11 cellular contexts compared by ENCODE assay signal in the genomic region with DNA sequence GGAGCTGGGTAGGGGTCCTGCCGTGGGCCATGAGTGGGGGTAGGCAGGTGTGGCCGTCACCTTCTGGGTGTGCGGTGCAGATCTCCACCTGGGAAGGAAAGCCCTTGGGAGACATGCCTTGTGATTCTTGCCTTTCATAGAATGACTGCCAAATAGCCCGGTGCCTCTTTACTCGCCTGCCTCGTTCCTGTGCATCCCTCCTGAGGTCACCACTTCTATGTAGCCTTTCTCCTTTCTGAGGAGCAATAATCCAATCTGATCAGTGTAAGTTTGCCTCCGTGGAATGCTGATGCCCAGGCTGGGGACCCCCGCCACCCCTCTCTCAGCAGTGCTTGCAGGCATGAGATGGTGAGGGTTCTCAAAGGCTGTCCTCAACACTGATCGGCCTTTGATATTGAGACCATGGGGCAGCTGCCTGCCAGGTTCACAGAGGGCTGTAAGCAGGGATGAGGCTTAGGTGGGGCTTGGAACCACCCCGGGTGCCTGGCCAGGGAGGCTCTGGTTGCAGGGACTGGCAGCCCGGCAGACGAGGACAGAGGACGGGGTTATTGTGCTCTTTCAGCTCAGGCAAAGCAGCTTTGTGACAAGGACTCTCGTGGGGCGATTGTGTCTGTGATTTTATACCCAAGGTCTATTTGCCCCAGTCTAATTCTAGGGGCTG.
DNase-seq lines count a peak whose midpoint lies in the region; ATAC-seq lines count a peak whose summit lies in the region.
"Had no signal": no experiment of that assay in that cellular context is flagged by ENCODE, and none has a peak within 500 bp of the region (broad histone marks: within the 10 kb centered on the region; RNA-seq: fewer than 3 reads in every experiment).

No MANE protein-coding gene starts in this region.

- 32 to 39% methylated on average over 15 of the region's 15 CpGs for WGBS in GM23248 (ENCODE audit: low coverage in 1 of 2, low lambda C conversion rate in 2 of 2, missing lambda C conversion rate in 2 of 2), 2 experiments

- H4K20me1 ChIP-seq in GM23248 (ENCODE audit: insufficient read depth), result no peaks in the 10 kb centered on the region

- H3K4me3 ChIP-seq in GM23248 (0 out of 2 replicates have a peak overlapping the region, but pooled peaks have one; percentile 76), skin epidermis (no peak overlapping the region)
- H3K4me3 ChIP-seq: MG63 had no signal

- in situ Hi-C loops in GM23248 (cut with MboI), result no loop called here

- H3K9ac ChIP-seq in GM23248, result peak overlapping the region; percentile 97

- no peaks in the 10 kb centered on the region for H3K9me2 ChIP-seq in GM23248 (ENCODE audit: insufficient read depth)

- no peaks in the 10 kb centered on the region for H3K9me3 ChIP-seq in GM23248 (ENCODE audit: low read depth)
- H3K9me3 ChIP-seq: MG63 had no signal

- peak overlapping the region; percentile 100 for H3K27ac ChIP-seq in GM23248
- H3K27ac ChIP-seq in angular gyrus (ENCODE audit: low read depth, low read length), result peak overlapping the region; percentile 87
- peak overlapping the region in 20 of 21 experiments; percentile 95 to 100 (median 100) for H3K27ac ChIP-seq in skin epidermis

- H3K27ac Mint-ChIP-seq in activated naive CD8-positive, alpha-beta T cell treated with anti-CD3 and anti-CD28 coated beads, Interleukin-2, amount 50 U/mL, for 24 hours, result no peak overlapping the region

- H2AFZ ChIP-seq in GM23248, result no peak overlapping the region

- H3K4me1 Mint-ChIP-seq in activated naive CD8-positive, alpha-beta T cell treated with anti-CD3 and anti-CD28 coated beads, Interleukin-2, amount 50 U/mL, for 24 hours, result peaks cover 34% of the 10 kb centered on the region

- H3K36me3 Mint-ChIP-seq in activated naive CD8-positive, alpha-beta T cell treated with anti-CD3 and anti-CD28 coated beads, Interleukin-2, amount 50 U/mL, for 24 hours (ENCODE audit: low read depth), result no peaks in the 10 kb centered on the region

- ATAC-seq in activated naive CD8-positive, alpha-beta T cell treated with anti-CD3 and anti-CD28 coated beads, Interleukin-2, amount 50 U/mL, for 24 hours, result no peak
- ATAC-seq in HG02623 (IDR thresholded peaks at IDR 0.05; ENCODE audit: unreplicated experiment), result no peak

- DNase-seq in GM23248 (peak; percentile 55), inferior parietal cortex (ENCODE audit: extremely low spot score) (peak; percentile 28), T1000 (lab: John Stamatoyannopoulos, UW) (no peak)
- no peak for DNase-seq in activated naive CD8-positive, alpha-beta T cell treated with anti-CD3 and anti-CD28 coated beads, Interleukin-2, amount 50 U/mL, for 24 hours
- no peak for DNase-seq in activated CD8-positive, alpha-beta memory T cell treated with anti-CD3 and anti-CD28 coated beads, Interleukin-2, amount 50 U/mL, for 48 hours
- DNase-seq: mesendoderm, MG63 had no signal

- peaks cover 27% of the 10 kb centered on the region for H3F3A ChIP-seq in GM23248 (ENCODE audit: insufficient read depth)

- H3K79me2 ChIP-seq in GM23248 (ENCODE audit: insufficient read depth), result peaks cover 100% of the 10 kb centered on the region

- H3K9me3 Mint-ChIP-seq in activated naive CD8-positive, alpha-beta T cell treated with anti-CD3 and anti-CD28 coated beads, Interleukin-2, amount 50 U/mL, for 24 hours, result no peaks in the 10 kb centered on the region

- H3K27me3 ChIP-seq in GM23248 (replicated peaks; ENCODE audit: insufficient read depth), result no peaks in the 10 kb centered on the region
- H3K27me3 ChIP-seq: MG63 had no signal

- peak overlapping the region; percentile 99 for H3K4me2 ChIP-seq in GM23248 (ENCODE audit: unreplicated experiment)

- H3K36me3 ChIP-seq in GM23248 (ENCODE audit: low read depth), result no peaks in the 10 kb centered on the region

- H3K4me1 ChIP-seq in GM23248 (ENCODE audit: insufficient read depth), result peaks cover 68% of the 10 kb centered on the region

- H3K4me3 Mint-ChIP-seq in activated naive CD8-positive, alpha-beta T cell treated with anti-CD3 and anti-CD28 coated beads, Interleukin-2, amount 50 U/mL, for 24 hours, result no peak overlapping the region
- H3K4me3 Mint-ChIP-seq: activated naive CD8-positive, alpha-beta T cell had no signal

- H3K27me3 Mint-ChIP-seq in activated naive CD8-positive, alpha-beta T cell treated with anti-CD3 and anti-CD28 coated beads, Interleukin-2, amount 50 U/mL, for 24 hours, result no peaks in the 10 kb centered on the region
- H3K27me3 Mint-ChIP-seq: activated naive CD8-positive, alpha-beta T cell had no signal

Comparison
In these comparisons a context has a peak if more than half of its experiments do, and no peak if none do; other contexts are left out.
1. DNase-seq: peak in GM23248 (single experiment) and inferior parietal cortex (single experiment); none in activated naive CD8-positive, alpha-beta T cell treated with anti-CD3 and anti-CD28 coated beads, Interleukin-2, amount 50 U/mL, for 24 hours (single experiment), activated CD8-positive, alpha-beta memory T cell treated with anti-CD3 and anti-CD28 coated beads, Interleukin-2, amount 50 U/mL, for 48 hours (single experiment) and T1000 (single experiment).
2. Peak in every context shown above with its lines, with median percentiles within 50 percentile points of each other: H3K27ac ChIP-seq.